ENCODE assay signal across 18 cellular contexts in genomic region chr16:85283305-85284050, GRCh38.
"Had no signal": no experiment of that assay in that cellular context is flagged by ENCODE, and none has a peak within 500 bp of the region (broad histone marks: within the 10 kb centered on the region; RNA-seq: fewer than 3 reads in every experiment).

No MANE protein-coding gene starts in this region.

- H3K9me3 ChIP-seq: colonic mucosa, heart right ventricle, left ventricle myocardium inferior, lower lobe of right lung, pancreas, tibial artery, upper lobe of left lung, uterus had no signal

- DNase-seq: colonic mucosa; dermis blood vessel endothelial cell; effector CD4-positive, alpha-beta T cell; heart right ventricle; kidney; left cardiac atrium; left ventricle myocardium inferior; lower lobe of right lung; naive B cell; pancreas; right cardiac atrium; stimulated activated CD4-positive, alpha-beta T cell treated with anti-CD3 and anti-CD28 coated beads, Interleukin-4, amount 100 ng/mL, for 1 hour; stimulated activated CD8-positive, alpha-beta memory T cell treated with anti-CD3 and anti-CD28 coated beads, Interleukin-4, amount 100 ng/mL, for 48 hours; stimulated activated naive CD8-positive, alpha-beta T cell treated with anti-CD3 and anti-CD28 coated beads, Interleukin-15, Interleukin-2, amounts not matched to agents 100 U/mL and 50 U/mL, for 24 hours; tibial artery; uterus had no signal

- H3K27me3 ChIP-seq: colonic mucosa, heart right ventricle, pancreas, tibial artery, upper lobe of left lung, uterus had no signal

- H3K27ac ChIP-seq: colonic mucosa, heart right ventricle, left ventricle myocardium inferior, lower lobe of right lung, pancreas, tibial artery, upper lobe of left lung, uterus had no signal

- H3K36me3 ChIP-seq: colonic mucosa, heart right ventricle, left ventricle myocardium inferior, lower lobe of right lung, pancreas, tibial artery, upper lobe of left lung, uterus had no signal

- H3K4me1 ChIP-seq: colonic mucosa had no signal

- H3K4me3 ChIP-seq: colonic mucosa, heart right ventricle, left ventricle myocardium inferior, lower lobe of right lung, pancreas, tibial artery, upper lobe of left lung, uterus had no signal

- ATAC-seq: heart right ventricle; left cardiac atrium; lower lobe of right lung; pancreas; right cardiac atrium; stimulated activated effector memory CD8-positive, alpha-beta T cell treated with anti-CD3 and anti-CD28 coated beads, Interleukin-12 subunit alpha, Interleukin-12 subunit beta, amount 100 ng/mL, for 72 hours; stimulated activated naive CD8-positive, alpha-beta T cell treated with anti-CD3 and anti-CD28 coated beads, Interleukin-15, Interleukin-2, amounts not matched to agents 100 U/mL and 50 U/mL, for 24 hours had no signal
